ENCODE assay signal across 8 cellular contexts in genomic region chr6:166955865-166956443, GRCh38. TPM values are rescaled to one million over a fixed set of nuclear protein-coding genes. Genes with fewer than 3 reads are reported as not detected.
DNase-seq lines count a peak whose midpoint lies in the region; ATAC-seq lines count a peak whose summit lies in the region.

No MANE protein-coding gene starts in this region.

- no CpG with 5 or more reads among the region's 54 CpGs for WGBS in iPS DF 6.9 (ENCODE audit: insufficient coverage, insufficient read length)

- H3K27ac ChIP-seq in KOPT-K1 (ENCODE audit: low read depth, low read length, poor library complexity, severe bottlenecking) (peak overlapping the region; percentile 83), iPS DF 6.9 (ENCODE audit: low read length) (no peak overlapping the region), skeletal muscle tissue (ENCODE audit: low read depth, low read length) (peak overlapping the region; percentile 25)

- no peaks in the 10 kb centered on the region for H3K27me3 ChIP-seq in iPS DF 6.9 (ENCODE audit: control insufficient read depth, insufficient read depth, low read length)
- H3K27me3 ChIP-seq in skeletal muscle tissue (ENCODE audit: control insufficient read depth in 3 of 3, insufficient read depth in 3 of 3, low read length in 3 of 3), result no peaks in the 10 kb centered on the region

- H3K9ac ChIP-seq in skeletal muscle tissue (ENCODE audit: low read depth in 1 of 3, low read length in 3 of 3), result peak overlapping the region; percentile 65 to 85 (median 72)

- H3K27ac Mint-ChIP-seq in activated naive CD4-positive, alpha-beta T cell treated with anti-CD3 and anti-CD28 coated beads, Interleukin-2, amount 50 U/mL, for 72 hours, result peak overlapping the region in 1 of 2 donors; percentile 97

- H3K9me3 Mint-ChIP-seq in activated naive CD4-positive, alpha-beta T cell treated with anti-CD3 and anti-CD28 coated beads, Interleukin-2, amount 50 U/mL, for 72 hours, result no peaks in the 10 kb centered on the region

- H3K4me3 ChIP-seq in iPS DF 6.9 (ENCODE audit: low read length) (peak overlapping the region; percentile 75), skeletal muscle tissue (ENCODE audit: low read length in 3 of 3) (peak overlapping the region; percentile 70 to 86 (median 86))

- H3K36me3 ChIP-seq in KOPT-K1 (ENCODE audit: insufficient read depth, low read length) (no peaks in the 10 kb centered on the region), iPS DF 6.9 (ENCODE audit: control insufficient read depth, insufficient read depth, low read length) (no peaks in the 10 kb centered on the region), skeletal muscle tissue (ENCODE audit: control insufficient read depth in 3 of 3, insufficient read depth in 3 of 3, low read length in 3 of 3) (no peaks in the 10 kb centered on the region)

- H3K4me1 ChIP-seq in iPS DF 6.9 (ENCODE audit: control insufficient read depth, insufficient read depth, low read length) (0 out of 2 replicates have a peak, but pooled peaks cover 4% of the 10 kb centered on the region), skeletal muscle tissue (ENCODE audit: control insufficient read depth in 3 of 3, insufficient read depth in 3 of 3, low read length in 3 of 3) (peaks cover 9 to 24% (median 14%) of the 10 kb centered on the region in 3 donors)

- H3K36me3 Mint-ChIP-seq in activated naive CD4-positive, alpha-beta T cell treated with anti-CD3 and anti-CD28 coated beads, Interleukin-2, amount 50 U/mL, for 72 hours, result peaks cover 7 to 14% of the 10 kb centered on the region in 2 donors

- peak; percentile 1 for ATAC-seq in GM21390 (IDR thresholded peaks at IDR 0.05; ENCODE audit: unreplicated experiment)
- peak; percentile 10 to 33 for ATAC-seq in activated naive CD4-positive, alpha-beta T cell treated with anti-CD3 and anti-CD28 coated beads, Interleukin-2, amount 50 U/mL, for 72 hours

- peak; percentile 16 for DNase-seq in Daoy (ENCODE audit: low read depth)
- no peak for DNase-seq in activated naive CD4-positive, alpha-beta T cell treated with anti-CD3 and anti-CD28 coated beads, Interleukin-2, amount 50 U/mL, for 72 hours (ENCODE audit: low spot score in 2 of 2)
- no peak for DNase-seq in iPS DF 6.9 (ENCODE audit: low read depth, low spot score)
- DNase-seq in cerebellar nuclear complex (lab: John Stamatoyannopoulos, UW), result no peak
- no peak for DNase-seq in SW 1271 (lab: John Stamatoyannopoulos, UW)

- H3K9me3 ChIP-seq in KOPT-K1 (ENCODE audit: insufficient read depth, low read length, poor library complexity, severe bottlenecking) (no peaks in the 10 kb centered on the region), iPS DF 6.9 (ENCODE audit: control insufficient read depth, insufficient read depth, low read length) (no peaks in the 10 kb centered on the region), skeletal muscle tissue (ENCODE audit: control insufficient read depth in 3 of 3, low read length in 3 of 3) (no peaks in the 10 kb centered on the region)

RNA-seq across cellular contexts. Expression of gene RNASET2, which starts 0.4 kb away (rescaled TPM):
- total RNA-seq in Daoy (2014; rRNA removed; shearing (Covaris generic)), result 7.0 and 7.7 TPM in 2 replicates
- total RNA-seq in activated naive CD4-positive, alpha-beta T cell treated with anti-CD3 and anti-CD28 coated beads, Interleukin-2, amount 50 U/mL, for 72 hours, result 100 to 1,000 TPM in 1 of 2 donors, 10 to 100 TPM in 1; 45.2 to 108 TPM
- total RNA-seq in skeletal muscle tissue, result 20.9 TPM

RNA-seq across cellular contexts. Expression of gene CEP43, which starts 43.2 kb away (rescaled TPM):
- 38.9 and 40.9 TPM in 2 replicates for total RNA-seq in Daoy (2014; rRNA removed; shearing (Covaris generic))
- total RNA-seq in activated naive CD4-positive, alpha-beta T cell treated with anti-CD3 and anti-CD28 coated beads, Interleukin-2, amount 50 U/mL, for 72 hours, result 10 to 100 TPM; 17.5 to 21.9 TPM
- total RNA-seq in skeletal muscle tissue, result 16.7 TPM
